ENCODE assay signal across 8 cellular contexts in genomic region chr19:6516659-6517291, GRCh38. TPM values are rescaled to one million over a fixed set of nuclear protein-coding genes. Genes with fewer than 3 reads are reported as not detected.
DNase-seq lines count a peak whose midpoint lies in the region; ATAC-seq and TF ChIP-seq lines count a peak whose summit lies in the region.

No MANE protein-coding gene starts in this region.

- no peaks in the 10 kb centered on the region for H3K9me2 ChIP-seq in OCI-LY7 (ENCODE audit: insufficient read depth, low read length)

- no peaks in the 10 kb centered on the region for H3K27me3 ChIP-seq in HL-60 (ENCODE audit: insufficient read depth, poor library complexity, severe bottlenecking)

- H3K27ac ChIP-seq in HL-60 (replicated peaks) (peak overlapping the region; percentile 31), OCI-LY7 (ENCODE audit: low read depth, low read length, poor library complexity, severe bottlenecking) (peak overlapping the region; percentile 90)

- H3K4me2 ChIP-seq in OCI-LY7 (ENCODE audit: low read length) = peak overlapping the region; percentile 77

- POLR2A ChIA-PET in OCI-LY7 (lab: Charles Lee) = interaction anchor here (0.6 to 1.6 kb wide), 9 partner anchors 14 to 114 kb away, joined by 3 to 8 read pairs (median 4); partner anchors contain the start of gene TNFSF9

- H3K36me3 ChIP-seq in OCI-LY7 (ENCODE audit: insufficient read depth, low read length) = no peaks in the 10 kb centered on the region

- H3K4me1 ChIP-seq in OCI-LY7 (ENCODE audit: insufficient read depth, low read length, poor library complexity, severe bottlenecking) = peaks cover 53% of the 10 kb centered on the region

- no peaks in the 10 kb centered on the region for H3K9me3 ChIP-seq in OCI-LY7 (ENCODE audit: low read length)

- CTCF ChIA-PET in OCI-LY7 (lab: Charles Lee; ENCODE audit: unreplicated experiment) = interaction anchor here (0.6 kb wide), 1 partner anchor 89 kb away, joined by 3 read pairs; no protein-coding TSS in a partner anchor

- peak; percentile 99 for TF ChIP-seq CTCF in AG09309 (IDR thresholded peaks at IDR 0.05; ENCODE audit: control insufficient read depth, insufficient read depth, low read depth, low read length, missing control alignments)
- TF ChIP-seq CTCF in HL-60 (IDR thresholded peaks at IDR 0.05; ENCODE audit: insufficient read depth, low read length) = peak; percentile 68
- peak; percentile 100 for TF ChIP-seq CTCF in OCI-LY7 (conservative IDR thresholded peaks at IDR 0.05; ENCODE audit: low read length)
- TF ChIP-seq CTCF in epithelial cell of proximal tubule (conservative IDR thresholded peaks at IDR 0.05; ENCODE audit: low read depth, low read length) = peak; percentile 97

- no peaks in the 10 kb centered on the region for H4K20me1 ChIP-seq in OCI-LY7 (ENCODE audit: insufficient read depth, low read length)

- H3K4me3 ChIP-seq in AG09309 (ENCODE audit: control insufficient read depth, low read depth, low read length) (peak overlapping the region; percentile 70), HL-60 (replicated peaks; ENCODE audit: insufficient read depth, low read length) (peak overlapping the region; percentile 68), OCI-LY7 (ENCODE audit: low read depth, low read length, poor library complexity, severe bottlenecking) (peak overlapping the region; percentile 70), epithelial cell of proximal tubule (ENCODE audit: low read depth, low read length) (peak overlapping the region; percentile 67)

- H2AFZ ChIP-seq in OCI-LY7 (ENCODE audit: low read length) = peak overlapping the region; percentile 51

- peak; percentile 49 for ATAC-seq in GM19035 (IDR thresholded peaks at IDR 0.05; ENCODE audit: unreplicated experiment)

- H3K79me2 ChIP-seq in OCI-LY7 (ENCODE audit: insufficient read depth, low read depth, low read length) = no peaks in the 10 kb centered on the region

- BruUV-seq in OCI-LY7 (replicated peaks; lab: Mats Ljungman, UMichigan) = no TSS peak

- intact Hi-C loops in OCI-LY7 (cut with micrococcal nuclease; ENCODE audit: unreplicated experiment) = loop anchor here (1.0 to 2.0 kb wide), 5 partner anchors 74 to 347 kb away; partner anchors contain the start of gene GPR108

- DNase-seq in AG09309 (ENCODE audit: low read depth) = peak; percentile 27
- peak in 1 of 2 experiments; percentile 88 for DNase-seq in HL-60 (ENCODE audit: low read depth in 1 of 2, low spot score in 1 of 2)
- peak; percentile 98 for DNase-seq in OCI-LY7 (ENCODE audit: low spot score)
- peak; percentile 92 for DNase-seq in activated T-cell treated with anti-CD3 and anti-CD28 coated beads for 4 hours
- DNase-seq in epithelial cell of proximal tubule (ENCODE audit: low read depth) = no peak
- peak; percentile 88 for DNase-seq in mucosa of gallbladder (ENCODE audit: low spot score)
- peak; percentile 80 to 86 for DNase-seq in stimulated activated CD8-positive, alpha-beta memory T cell treated with anti-CD3 and anti-CD28 coated beads, Interleukin-2, amount 100 ng/mL, for 1 hour (ENCODE audit: low read depth in 2 of 2)

RNA-seq across cellular contexts. Expression of gene TNFSF9, which starts 14.1 kb away (rescaled TPM):
- total RNA-seq in OCI-LY7 (2014; rRNA removed; shearing (Covaris generic)) = 18.1 and 22.3 TPM in 2 replicates
- total RNA-seq in OCI-LY7 (2022) = 16.1 and 20.9 TPM in 2 replicates
- total RNA-seq in epithelial cell of proximal tubule = 12.5 and 18.1 TPM in 2 replicates
- 1.2 TPM for total RNA-seq in mucosa of gallbladder

RNA-seq across cellular contexts. Expression of gene TUBB4A, which starts 14.7 kb away (rescaled TPM):
- total RNA-seq in OCI-LY7 (2014; rRNA removed; shearing (Covaris generic)) = 9.7 and 14.4 TPM in 2 replicates
- total RNA-seq in OCI-LY7 (2022) (12.6 and 16.0 TPM in 2 replicates), epithelial cell of proximal tubule (0.72 and 3.1 TPM in 2 replicates), mucosa of gallbladder (1.8 TPM)

RNA-seq across cellular contexts. Expression of gene DENND1C, which starts 35.2 kb away (rescaled TPM):
- 40.9 and 41.8 TPM in 2 replicates for total RNA-seq in OCI-LY7 (2014; rRNA removed; shearing (Covaris generic))
- total RNA-seq in OCI-LY7 (2022) = 68.3 and 76.1 TPM in 2 replicates
- total RNA-seq in epithelial cell of proximal tubule = 0.94 and 4.4 TPM in 2 replicates
- 8.0 TPM for total RNA-seq in mucosa of gallbladder

RNA-seq across cellular contexts. Expression of gene CRB3, which starts 52.7 kb away (rescaled TPM):
- 1.2 and 1.5 TPM in 2 replicates for total RNA-seq in OCI-LY7 (2014; rRNA removed; shearing (Covaris generic))
- total RNA-seq in OCI-LY7 (2022) (2.3 and 2.9 TPM in 2 replicates), epithelial cell of proximal tubule (58.9 and 63.1 TPM in 2 replicates), mucosa of gallbladder (75.9 TPM)

RNA-seq across cellular contexts. Expression of gene SLC25A23, which starts 57.2 kb away (rescaled TPM):
- 48.4 and 50.9 TPM in 2 replicates for total RNA-seq in OCI-LY7 (2014; rRNA removed; shearing (Covaris generic))
- total RNA-seq in OCI-LY7 (2022) (65.5 and 65.7 TPM in 2 replicates), epithelial cell of proximal tubule (34.1 and 53.1 TPM in 2 replicates), mucosa of gallbladder (101 TPM)
